18 cellular contexts compared by ENCODE assay signal in the genomic region with DNA sequence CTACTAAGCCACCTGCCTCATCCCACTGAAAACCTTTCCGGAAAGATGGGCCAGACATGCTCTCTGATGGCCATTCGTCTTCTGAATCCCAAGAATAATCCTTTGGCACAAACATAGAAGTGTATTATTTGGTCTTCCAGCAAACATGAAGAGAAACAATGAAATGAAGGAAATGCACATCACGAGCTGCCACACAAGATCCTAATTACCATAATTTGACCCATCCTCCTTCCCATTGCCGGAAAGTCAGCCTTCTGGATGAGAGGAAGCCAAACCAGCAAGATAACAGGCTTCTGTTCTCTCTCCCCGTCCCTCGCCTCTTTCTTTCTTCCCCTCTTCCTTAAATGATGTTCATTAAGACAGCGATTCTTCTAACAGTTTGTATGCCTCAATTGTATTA.
"Had no signal": no experiment of that assay in that cellular context is flagged by ENCODE, and none has a peak within 500 bp of the region (broad histone marks: within the 10 kb centered on the region; RNA-seq: fewer than 3 reads in every experiment).

No MANE protein-coding gene starts in this region.

- DNase-seq: activated CD4-positive, alpha-beta T cell treated with anti-CD3 and anti-CD28 coated beads, Interleukin-2, amount 10 ng/mL, durations not matched to agents 7 days and 5 days; activated CD8-positive, alpha-beta T cell treated with anti-CD3 and anti-CD28 coated beads, Interleukin-2, amount 10 ng/mL, durations not matched to agents 7 days and 5 days; activated naive CD4-positive, alpha-beta T cell treated with anti-CD3 and anti-CD28 coated beads, Interleukin-2, amount 10 ng/mL, durations not matched to agents 7 days and 5 days; activated naive CD8-positive, alpha-beta T cell treated with anti-CD3 and anti-CD28 coated beads, Interleukin-2, amount 50 U/mL, for 24 hours; activated T-cell treated with anti-CD3 and anti-CD28 coated beads, Interleukin-2, amount 50 U/mL, for 24 hours; aorta; colonic mucosa; pancreas; sigmoid colon; stimulated activated CD4-positive, alpha-beta T cell treated with anti-CD3 and anti-CD28 coated beads, Interleukin-4, amount 100 ng/mL, for 24 hours; upper lobe of right lung had no signal

- H3K36me3 Mint-ChIP-seq: activated naive CD4-positive, alpha-beta T cell treated with anti-CD3 and anti-CD28 coated beads, Interleukin-2, amount 10 ng/mL, durations not matched to agents 7 days and 5 days; mesothelial cell of epicardium; stimulated activated memory B cell treated with anti-CD40 and anti-IgM and Interleukin-4, amounts not matched to agents 10 μg/mL and 1 μg/mL and 100 μg/mL, for 72 hours had no signal

- ATAC-seq: activated CD4-positive, CD25-positive, alpha-beta regulatory T cell treated with anti-CD3 and anti-CD28 coated beads, Interleukin-2, amount 50 U/mL, for 24 hours; activated CD8-positive, alpha-beta T cell treated with anti-CD3 and anti-CD28 coated beads, Interleukin-2, amount 10 ng/mL, durations not matched to agents 7 days and 5 days; activated naive CD8-positive, alpha-beta T cell treated with anti-CD3 and anti-CD28 coated beads, Interleukin-2, amount 50 U/mL, for 24 hours; esophagus mucosa; left lobe of liver; pancreas; stimulated activated memory B cell treated with anti-CD40 and anti-IgM and Interleukin-4, amounts not matched to agents 10 μg/mL and 1 μg/mL and 100 μg/mL, for 72 hours; upper lobe of right lung had no signal

- H3K4me3 Mint-ChIP-seq: activated CD4-positive, alpha-beta T cell treated with anti-CD3 and anti-CD28 coated beads, Interleukin-2, amount 10 ng/mL, durations not matched to agents 7 days and 5 days; activated CD8-positive, alpha-beta T cell treated with anti-CD3 and anti-CD28 coated beads, Interleukin-2, amount 10 ng/mL, durations not matched to agents 7 days and 5 days; activated naive CD4-positive, alpha-beta T cell treated with anti-CD3 and anti-CD28 coated beads, Interleukin-2, amount 10 ng/mL, durations not matched to agents 7 days and 5 days; activated naive CD8-positive, alpha-beta T cell treated with anti-CD3 and anti-CD28 coated beads, Interleukin-2, amount 50 U/mL, for 24 hours; activated T-cell treated with anti-CD3 and anti-CD28 coated beads, Interleukin-2, amount 50 U/mL, for 24 hours; central memory CD8-positive, alpha-beta T cell; mesothelial cell of epicardium; stimulated activated memory B cell treated with anti-CD40 and anti-IgM and Interleukin-4, amounts not matched to agents 10 μg/mL and 1 μg/mL and 100 μg/mL, for 72 hours had no signal

- H3K27ac ChIP-seq: brain microvascular endothelial cell, colonic mucosa, pancreas, sigmoid colon, upper lobe of right lung had no signal

- H3K27ac Mint-ChIP-seq: activated CD4-positive, alpha-beta T cell treated with anti-CD3 and anti-CD28 coated beads, Interleukin-2, amount 10 ng/mL, durations not matched to agents 7 days and 5 days; activated CD8-positive, alpha-beta T cell treated with anti-CD3 and anti-CD28 coated beads, Interleukin-2, amount 10 ng/mL, durations not matched to agents 7 days and 5 days; activated naive CD4-positive, alpha-beta T cell treated with anti-CD3 and anti-CD28 coated beads, Interleukin-2, amount 10 ng/mL, durations not matched to agents 7 days and 5 days; activated naive CD8-positive, alpha-beta T cell treated with anti-CD3 and anti-CD28 coated beads, Interleukin-2, amount 50 U/mL, for 24 hours; activated T-cell treated with anti-CD3 and anti-CD28 coated beads, Interleukin-2, amount 50 U/mL, for 24 hours; mesothelial cell of epicardium; stimulated activated memory B cell treated with anti-CD40 and anti-IgM and Interleukin-4, amounts not matched to agents 10 μg/mL and 1 μg/mL and 100 μg/mL, for 72 hours had no signal

- H3K4me1 Mint-ChIP-seq: activated CD4-positive, alpha-beta T cell treated with anti-CD3 and anti-CD28 coated beads, Interleukin-2, amount 10 ng/mL, durations not matched to agents 7 days and 5 days; activated naive CD4-positive, alpha-beta T cell treated with anti-CD3 and anti-CD28 coated beads, Interleukin-2, amount 10 ng/mL, durations not matched to agents 7 days and 5 days; activated naive CD8-positive, alpha-beta T cell treated with anti-CD3 and anti-CD28 coated beads, Interleukin-2, amount 50 U/mL, for 24 hours; central memory CD8-positive, alpha-beta T cell; mesothelial cell of epicardium; stimulated activated memory B cell treated with anti-CD40 and anti-IgM and Interleukin-4, amounts not matched to agents 10 μg/mL and 1 μg/mL and 100 μg/mL, for 72 hours had no signal

- H3K9me3 Mint-ChIP-seq: activated CD4-positive, alpha-beta T cell treated with anti-CD3 and anti-CD28 coated beads, Interleukin-2, amount 10 ng/mL, durations not matched to agents 7 days and 5 days; activated naive CD4-positive, alpha-beta T cell treated with anti-CD3 and anti-CD28 coated beads, Interleukin-2, amount 10 ng/mL, durations not matched to agents 7 days and 5 days; activated naive CD8-positive, alpha-beta T cell treated with anti-CD3 and anti-CD28 coated beads, Interleukin-2, amount 50 U/mL, for 24 hours; activated T-cell treated with anti-CD3 and anti-CD28 coated beads, Interleukin-2, amount 50 U/mL, for 24 hours; central memory CD8-positive, alpha-beta T cell; mesothelial cell of epicardium; stimulated activated memory B cell treated with anti-CD40 and anti-IgM and Interleukin-4, amounts not matched to agents 10 μg/mL and 1 μg/mL and 100 μg/mL, for 72 hours had no signal
